8 cellular contexts compared by ENCODE assay signal in genomic region chr2:86808315-86809161, GRCh38. TPM values are rescaled to one million over a fixed set of nuclear protein-coding genes. Genes with fewer than 3 reads are reported as not detected.
A peak's percentile ranks its signal among the peaks of the same experiment; 100 is the strongest.
DNase-seq lines count a peak whose midpoint lies in the region; ATAC-seq, FAIRE-seq and TF ChIP-seq lines count a peak whose summit lies in the region.

No MANE protein-coding gene starts in this region.

- H3K4me1 Mint-ChIP-seq in CD8-positive, alpha-beta memory T cell = peaks cover 72 to 84% (median 75%) of the 10 kb centered on the region in 3 donors
- H3K4me1 Mint-ChIP-seq in activated CD8-positive, alpha-beta memory T cell treated with anti-CD3 and anti-CD28 coated beads, Interleukin-2, amount 10 ng/mL, durations not matched to agents 7 days and 5 days = peaks cover 56% of the 10 kb centered on the region
- H3K4me1 Mint-ChIP-seq in endodermal cell = peaks cover 4% of the 10 kb centered on the region

- FAIRE-seq in HTR-8/SVneo (lab: Jason Lieb, UNC) = peak; percentile 99

- peak; percentile 92 to 99 (median 95) for DNase-seq in CD8-positive, alpha-beta memory T cell
- peak; percentile 97 for DNase-seq in HTR-8/SVneo (ENCODE audit: insufficient read length, low spot score)
- DNase-seq in NK-92 treated with Interleukin-12 subunit alpha and Interleukin-12 subunit beta, amount 100 ng/mL, for 24 hours (lab: John Stamatoyannopoulos, UW) = peak; percentile 59
- peak; percentile 99 for DNase-seq in activated CD8-positive, alpha-beta memory T cell treated with anti-CD3 and anti-CD28 coated beads, Interleukin-2, amount 10 ng/mL, durations not matched to agents 7 days and 5 days
- peak; percentile 98 for DNase-seq in endodermal cell
- peak; percentile 96 for DNase-seq in mesenteric fat pad (ENCODE audit: low spot score)
- peak; percentile 92 for DNase-seq in stimulated activated CD8-positive, alpha-beta memory T cell treated with anti-CD3 and anti-CD28 coated beads, Interleukin-12 subunit alpha, Interleukin-12 subunit beta, amount 100 ng/mL, for 4 hours (ENCODE audit: low read depth)

- H3K27me3 ChIP-seq in CD8-positive, alpha-beta memory T cell (ENCODE audit: insufficient read depth, low read length, poor library complexity, severe bottlenecking) = no peaks in the 10 kb centered on the region
- peaks cover 28% of the 10 kb centered on the region for H3K27me3 ChIP-seq in endodermal cell (ENCODE audit: control insufficient read depth, insufficient read depth, low read length, poor library complexity, severe bottlenecking)

- H3K27ac ChIP-seq in CD8-positive, alpha-beta memory T cell (ENCODE audit: low read depth, low read length) = peak overlapping the region; percentile 78
- H3K27ac ChIP-seq in endodermal cell (ENCODE audit: low read depth, low read length) = no peak overlapping the region

- H3K9ac ChIP-seq in endodermal cell (ENCODE audit: extremely low read depth, low read length, poor library complexity, severe bottlenecking) = peak overlapping the region; percentile 51

- peaks cover 0 to 46% (median 3%) of the 10 kb centered on the region in 3 donors for H3K36me3 Mint-ChIP-seq in CD8-positive, alpha-beta memory T cell
- H3K36me3 Mint-ChIP-seq in activated CD8-positive, alpha-beta memory T cell treated with anti-CD3 and anti-CD28 coated beads, Interleukin-2, amount 10 ng/mL, durations not matched to agents 7 days and 5 days = peaks cover 31% of the 10 kb centered on the region
- H3K36me3 Mint-ChIP-seq in endodermal cell (ENCODE audit: low read depth) = no peaks in the 10 kb centered on the region

- CTCF ChIA-PET in CD8-positive, alpha-beta memory T cell (lab: Charles Lee) = interaction anchor here (0.7 to 8.7 kb wide), 15 partner anchors 9 to 367 kb away, joined by 3 to 132 read pairs (median 8); partner anchors contain the start of genes CD8A, CD8B and KDM3A
- CTCF ChIA-PET in activated CD8-positive, alpha-beta memory T cell treated with anti-CD3 and anti-CD28 coated beads, Interleukin-2, amount 10 ng/mL, durations not matched to agents 7 days and 5 days (lab: Charles Lee) = interaction anchor here (1.6 to 8.0 kb wide), 8 partner anchors 10 to 48 kb away, joined by 4 to 148 read pairs (median 39); partner anchors contain the start of gene CD8A

- no peaks in the 10 kb centered on the region for H3K9me3 ChIP-seq in CD8-positive, alpha-beta memory T cell (ENCODE audit: low read length)
- H3K9me3 ChIP-seq in endodermal cell (ENCODE audit: control insufficient read depth, low read length) = no peaks in the 10 kb centered on the region

- ATAC-seq in GM21367 (IDR thresholded peaks at IDR 0.05; ENCODE audit: unreplicated experiment) = peak; percentile 93
- ATAC-seq in activated CD8-positive, alpha-beta memory T cell treated with anti-CD3 and anti-CD28 coated beads, Interleukin-2, amount 10 ng/mL, durations not matched to agents 7 days and 5 days = peak; percentile 73

- H3K36me3 ChIP-seq in CD8-positive, alpha-beta memory T cell (ENCODE audit: insufficient read depth, low read length) = no peaks in the 10 kb centered on the region
- H3K36me3 ChIP-seq in endodermal cell (ENCODE audit: control insufficient read depth, insufficient read depth, low read length) = no peaks in the 10 kb centered on the region

- H3K9me3 Mint-ChIP-seq in CD8-positive, alpha-beta memory T cell = no peaks in the 10 kb centered on the region
- H3K9me3 Mint-ChIP-seq in activated CD8-positive, alpha-beta memory T cell treated with anti-CD3 and anti-CD28 coated beads, Interleukin-2, amount 10 ng/mL, durations not matched to agents 7 days and 5 days (ENCODE audit: low read depth) = no peaks in the 10 kb centered on the region
- no peaks in the 10 kb centered on the region for H3K9me3 Mint-ChIP-seq in endodermal cell

- TF ChIP-seq CTCF in endodermal cell (conservative IDR thresholded peaks at IDR 0.05) = peak; percentile 97

- POLR2A ChIA-PET in CD8-positive, alpha-beta memory T cell (lab: Charles Lee) = interaction anchor here (1.3 to 7.2 kb wide), 9 partner anchors 9 to 43 kb away, joined by 3 to 139 read pairs (median 7); partner anchors contain the start of gene CD8A

- H3K27ac Mint-ChIP-seq in CD8-positive, alpha-beta memory T cell = peak overlapping the region; percentile 91 to 100 (median 98)
- H3K27ac Mint-ChIP-seq in activated CD8-positive, alpha-beta memory T cell treated with anti-CD3 and anti-CD28 coated beads, Interleukin-2, amount 10 ng/mL, durations not matched to agents 7 days and 5 days = peak overlapping the region; percentile 93
- H3K27ac Mint-ChIP-seq in endodermal cell = no peak overlapping the region

- peak overlapping the region; percentile 85 to 99 (median 92) for H3K4me3 Mint-ChIP-seq in CD8-positive, alpha-beta memory T cell
- peak overlapping the region; percentile 90 for H3K4me3 Mint-ChIP-seq in activated CD8-positive, alpha-beta memory T cell treated with anti-CD3 and anti-CD28 coated beads, Interleukin-2, amount 10 ng/mL, durations not matched to agents 7 days and 5 days
- peak overlapping the region; percentile 74 for H3K4me3 Mint-ChIP-seq in endodermal cell

- no peaks in the 10 kb centered on the region for H3K27me3 Mint-ChIP-seq in CD8-positive, alpha-beta memory T cell
- no peaks in the 10 kb centered on the region for H3K27me3 Mint-ChIP-seq in activated CD8-positive, alpha-beta memory T cell treated with anti-CD3 and anti-CD28 coated beads, Interleukin-2, amount 10 ng/mL, durations not matched to agents 7 days and 5 days
- H3K27me3 Mint-ChIP-seq in endodermal cell (ENCODE audit: insufficient read depth) = peaks cover 37% of the 10 kb centered on the region

- H3K4me3 ChIP-seq in CD8-positive, alpha-beta memory T cell (ENCODE audit: low read length) = peak overlapping the region; percentile 71
- peak overlapping the region; percentile 80 for H3K4me3 ChIP-seq in endodermal cell (ENCODE audit: low read length)

- H3K4me1 ChIP-seq in CD8-positive, alpha-beta memory T cell (ENCODE audit: insufficient read depth, low read length) = peaks cover 38% of the 10 kb centered on the region
- no peaks in the 10 kb centered on the region for H3K4me1 ChIP-seq in endodermal cell (ENCODE audit: control insufficient read depth, insufficient read depth, low read length)

- WGBS in endodermal cell (ENCODE audit: insufficient coverage in 1 of 2, insufficient read length in 1 of 2), 2 experiments = 36 to 40% methylated on average over 23 to 36 of the region's 36 CpGs

RNA-seq across cellular contexts. Expression of gene CD8A, which starts 17.8 kb away (rescaled TPM):
- 100 to 1,000 TPM; 359 to 363 TPM for total RNA-seq in CD8-positive, alpha-beta memory T cell
- 924 TPM for polyA plus RNA-seq in CD8-positive, alpha-beta memory T cell
- total RNA-seq in activated CD8-positive, alpha-beta memory T cell treated with anti-CD3 and anti-CD28 coated beads, Interleukin-2, amount 10 ng/mL, durations not matched to agents 7 days and 5 days = 100 to 1,000 TPM; 686 to 756 TPM
- total RNA-seq in endodermal cell = under 1 TPM in 1 of 2 donors, not detected in 1; 0.18 TPM
- not detected for polyA plus RNA-seq in endodermal cell (2013, experiment 1 of 2)
- not detected for polyA plus RNA-seq in endodermal cell (2013, experiment 2 of 2)
- total RNA-seq in mesenteric fat pad = 2.8 TPM

RNA-seq across cellular contexts. Expression of gene CD8B, which starts 53.1 kb away (rescaled TPM):
- 100 to 1,000 TPM; 259 to 273 TPM for total RNA-seq in CD8-positive, alpha-beta memory T cell
- polyA plus RNA-seq in CD8-positive, alpha-beta memory T cell = 908 TPM
- total RNA-seq in activated CD8-positive, alpha-beta memory T cell treated with anti-CD3 and anti-CD28 coated beads, Interleukin-2, amount 10 ng/mL, durations not matched to agents 7 days and 5 days = 100 to 1,000 TPM; 296 to 396 TPM
- total RNA-seq in endodermal cell (not detected), mesenteric fat pad (0.67 TPM)
- polyA plus RNA-seq in endodermal cell (2013, experiment 1 of 2) = not detected
- polyA plus RNA-seq in endodermal cell (2013, experiment 2 of 2) = not detected

Comparison
In these comparisons a context has a peak if more than half of its experiments do, and no peak if none do; other contexts are left out.
1. RNA of gene CD8A, which starts 17.8 kb away (total RNA-seq): 686 to 756 TPM in activated CD8-positive, alpha-beta memory T cell treated with anti-CD3 and anti-CD28 coated beads, Interleukin-2, amount 10 ng/mL, durations not matched to agents 7 days and 5 days and 359 to 363 TPM in CD8-positive, alpha-beta memory T cell; 2.8 TPM in mesenteric fat pad (single experiment) and 0.18 TPM in endodermal cell; every median in the first group is over 10 times any median in the second.
2. RNA of gene CD8B, which starts 53.1 kb away (total RNA-seq): 296 to 396 TPM in activated CD8-positive, alpha-beta memory T cell treated with anti-CD3 and anti-CD28 coated beads, Interleukin-2, amount 10 ng/mL, durations not matched to agents 7 days and 5 days and 259 to 273 TPM in CD8-positive, alpha-beta memory T cell; 0.67 TPM in mesenteric fat pad (single experiment) and not detected in endodermal cell; every median in the first group is over 100 times any median in the second.
3. Peak in every context shown above with its lines, with median percentiles within 50 percentile points of each other: DNase-seq and H3K4me3 Mint-ChIP-seq.